8 cellular contexts compared by ENCODE assay signal in the genomic region with DNA sequence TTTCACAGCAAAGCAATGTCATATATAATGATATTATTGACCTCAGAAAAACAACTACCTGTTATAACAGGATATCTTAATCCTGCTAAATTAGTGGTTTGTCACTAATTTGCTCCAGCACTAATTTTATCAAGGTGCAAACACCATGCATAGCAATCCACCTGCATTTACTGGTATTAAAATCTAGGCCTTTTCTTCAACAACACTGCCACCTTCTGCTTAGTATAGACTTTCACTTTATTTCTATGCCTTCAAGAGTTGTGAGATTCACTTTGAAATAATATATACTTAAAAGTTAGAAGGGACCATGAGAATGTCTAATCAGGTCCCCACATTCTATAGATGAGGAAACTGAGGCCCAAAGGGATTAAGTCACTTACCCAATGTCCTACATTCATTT.
DNase-seq lines count a peak whose midpoint lies in the region; ATAC-seq, FAIRE-seq and TF ChIP-seq lines count a peak whose summit lies in the region.

No MANE protein-coding gene starts in this region.

- POLR2A ChIA-PET in Caco-2 (lab: Charles Lee) = no interaction called here

- H3K9me3 Mint-ChIP-seq in Caco-2 (ENCODE audit: unreplicated experiment) = no peaks in the 10 kb centered on the region

- FAIRE-seq in RCC 7860 (lab: Jason Lieb, UNC) = no peak

- no peak overlapping the region for H3K27ac Mint-ChIP-seq in Caco-2 (ENCODE audit: unreplicated experiment)

- H3K27me3 ChIP-seq in Caco-2 (replicated peaks; ENCODE audit: control insufficient read depth, insufficient read depth, low read length) = no peaks in the 10 kb centered on the region

- H3K4me1 Mint-ChIP-seq in Caco-2 (ENCODE audit: low read depth, unreplicated experiment) = no peaks in the 10 kb centered on the region

- peaks cover under 1% of the 10 kb centered on the region for H3K27me3 Mint-ChIP-seq in Caco-2 (ENCODE audit: insufficient read depth, unreplicated experiment)

- TF ChIP-seq CTCF in Caco-2 (IDR thresholded peaks at IDR 0.05; ENCODE audit: insufficient read depth in 1 of 2, low read depth in 1 of 2, low read length in 1 of 2, severe bottlenecking in 1 of 2, unreplicated experiment in 1 of 2) = peak; percentile 35 to 49

- intact Hi-C loops in Caco-2 (cut with micrococcal nuclease; ENCODE audit: unreplicated experiment) = loop anchor here (1.0 to 10.0 kb wide), 4 partner anchors 253 to 900 kb away; no protein-coding TSS in a partner anchor

- CTCF ChIA-PET in Caco-2 (lab: Charles Lee) = no interaction called here

- H3K36me3 ChIP-seq in Caco-2 (ENCODE audit: control insufficient read depth, insufficient read depth, low read length) = no peaks in the 10 kb centered on the region

- ATAC-seq in GM21786 (IDR thresholded peaks at IDR 0.05; ENCODE audit: unreplicated experiment) = peak; percentile 55
- ATAC-seq in HG03521 (IDR thresholded peaks at IDR 0.05; ENCODE audit: unreplicated experiment) = no peak
- ATAC-seq in GM21737 (IDR thresholded peaks at IDR 0.05; ENCODE audit: unreplicated experiment) = no peak

- H3K4me1 ChIP-seq in Caco-2 = no peaks in the 10 kb centered on the region

- H3K4me3 Mint-ChIP-seq in Caco-2 (ENCODE audit: unreplicated experiment) = no peak overlapping the region

- BruUV-seq in Caco-2 (replicated peaks; lab: Mats Ljungman, UMichigan) = no TSS peak

- no peaks in the 10 kb centered on the region for H3K36me3 Mint-ChIP-seq in Caco-2 (ENCODE audit: insufficient read depth, unreplicated experiment)

- no peaks in the 10 kb centered on the region for H3K9me3 ChIP-seq in Caco-2

- DNase-seq in Caco-2 (peak in 1 of 2 experiments; percentile 4), RCC 7860 (ENCODE audit: low spot score) (peak; percentile 16), kidney glomerular epithelial cell (lab: John Stamatoyannopoulos, UW) (peak; percentile 57), epidermal melanocyte (ENCODE audit: insufficient read length, low spot score) (no peak)
- no peak for DNase-seq in activated CD4-positive, alpha-beta T cell treated with anti-CD3 and anti-CD28 coated beads, Interleukin-2, amount 50 U/mL, for 4 hours

- no peak overlapping the region for H3K4me3 ChIP-seq in Caco-2 (ENCODE audit: low read depth, low read length)

Comparison
In these comparisons a context has a peak if more than half of its experiments do, and no peak if none do; other contexts are left out.
1. DNase-seq: peak in RCC 7860 (single experiment) and kidney glomerular epithelial cell (single experiment); none in epidermal melanocyte (single experiment) and activated CD4-positive, alpha-beta T cell treated with anti-CD3 and anti-CD28 coated beads, Interleukin-2, amount 50 U/mL, for 4 hours (0 of 2).